ENCODE assay signal across 14 cellular contexts in genomic region chr16:86424968-86425367, GRCh38.
"Had no signal": no experiment of that assay in that cellular context is flagged by ENCODE, and none has a peak within 500 bp of the region (broad histone marks: within the 10 kb centered on the region; RNA-seq: fewer than 3 reads in every experiment).

No MANE protein-coding gene starts in this region.

- H3K36me3 ChIP-seq: neutrophil, upper lobe of right lung had no signal

- H3K9me3 ChIP-seq: neutrophil, testis, upper lobe of right lung had no signal

- DNase-seq: activated CD4-positive, alpha-beta T cell treated with anti-CD3 and anti-CD28 coated beads for 4 hours; activated CD8-positive, alpha-beta T cell treated with anti-CD3 and anti-CD28 coated beads for 36 hours; activated gamma-delta T cell; activated T-cell treated with anti-CD3 and anti-CD28 coated beads, Interleukin-2, amount 50 U/mL, for 48 hours; body of pancreas; caudate nucleus; erythroblast; retina; stimulated activated CD4-positive, alpha-beta T cell treated with anti-CD3 and anti-CD28 coated beads, Interleukin-4, amount 100 ng/mL, for 4 hours; stimulated activated CD8-positive, alpha-beta memory T cell treated with anti-CD3 and anti-CD28 coated beads, Interleukin-4, amount 100 ng/mL, for 48 hours; T-helper 2 cell; testis; upper lobe of right lung had no signal

- H3K4me3 ChIP-seq: body of pancreas, testis, upper lobe of right lung had no signal

- H3K4me1 ChIP-seq: body of pancreas, testis, upper lobe of right lung had no signal

- H3K27ac ChIP-seq: body of pancreas, neutrophil, testis, upper lobe of right lung had no signal

- H3K27me3 ChIP-seq: body of pancreas, testis, upper lobe of right lung had no signal
